In genomic region chr10:42367532-42368230, GRCh38 we compare ENCODE assay signal across 8 cellular contexts.
DNase-seq lines count a peak whose midpoint lies in the region; ATAC-seq and TF ChIP-seq lines count a peak whose summit lies in the region.

No MANE protein-coding gene starts in this region.

- H3K9me3 Mint-ChIP-seq in immature natural killer cell: peaks cover 0 to 23% (median 5%) of the 10 kb centered on the region in 6 donors

- peak overlapping the region; percentile 30 for H3K4me2 ChIP-seq in mammary epithelial cell (ENCODE audit: insufficient read depth, low read depth, low read length)

- H3K36me3 Mint-ChIP-seq in immature natural killer cell: peaks cover 12 to 23% (median 18%) of the 10 kb centered on the region in 3 donors

- no peaks in the 10 kb centered on the region for H3K27me3 ChIP-seq in mammary epithelial cell (ENCODE audit: insufficient read depth, low read length)

- in situ Hi-C loops in mammary epithelial cell (cut with MboI; ENCODE audit: low sequenced_read_pairs in 2 of 2): no loop called here

- no peak for TF ChIP-seq CTCF in HFF-Myc (IDR thresholded peaks at IDR 0.05; ENCODE audit: low read depth, low read length, missing control alignments)
- no peak for TF ChIP-seq CTCF in mammary epithelial cell (conservative IDR thresholded peaks at IDR 0.05 in 1 of 2, IDR thresholded peaks at IDR 0.05 in 1 of 2; ENCODE audit: extremely low read depth in 1 of 2, insufficient read depth in 1 of 2, low read depth in 1 of 2, low read length in 2 of 2)

- peak overlapping the region; percentile 54 for H3K4me3 ChIP-seq in HFF-Myc (replicated peaks; ENCODE audit: low read depth, low read length)
- H3K4me3 ChIP-seq in mammary epithelial cell (replicated peaks in 1 of 3; ENCODE audit: insufficient read depth in 1 of 3, low read depth in 2 of 3, low read length in 3 of 3): peak overlapping the region; percentile 70

- H3K36me3 ChIP-seq in ES-I3 (ENCODE audit: insufficient read depth, low read length) (no peaks in the 10 kb centered on the region; the same call in 1 of the 2 replicates), mammary epithelial cell (ENCODE audit: insufficient read depth, low read length) (no peaks in the 10 kb centered on the region)

- H3K4me1 ChIP-seq in ES-I3 (ENCODE audit: insufficient read depth, low read length): no peaks in the 10 kb centered on the region
- H3K4me1 ChIP-seq in mammary epithelial cell (ENCODE audit: insufficient read depth, low read length): no peaks in the 10 kb centered on the region

- peak overlapping the region; percentile 85 for H2AFZ ChIP-seq in mammary epithelial cell (ENCODE audit: low read depth, low read length)

- H3K4me1 Mint-ChIP-seq in immature natural killer cell: peaks cover 16 to 33% of the 10 kb centered on the region in 2 donors

- peak overlapping the region in 4 of 6 donors; percentile 35 to 78 (median 50) for H3K27ac Mint-ChIP-seq in immature natural killer cell

- H4K20me1 ChIP-seq in mammary epithelial cell (ENCODE audit: insufficient read depth, low read length): no peaks in the 10 kb centered on the region

- 28% methylated on average over 19 of the region's 33 CpGs for WGBS in mammary epithelial cell (ENCODE audit: low coverage, missing lambda C conversion rate)

- CTCF ChIA-PET in mammary epithelial cell (lab: Charles Lee; ENCODE audit: low non-redundant PET): no interaction called here

- no peak for ATAC-seq in HG03457 (IDR thresholded peaks at IDR 0.05; ENCODE audit: unreplicated experiment)

- peak overlapping the region; percentile 46 for H3K27ac ChIP-seq in mammary epithelial cell (ENCODE audit: insufficient read depth, low read depth, low read length)

- DNase-seq in HFF-Myc (ENCODE audit: extremely low read depth, low read depth) (peak; percentile 66), NCI-H226 (peak; percentile 51), mammary epithelial cell (peak; percentile 94), immature natural killer cell (peak; percentile 69 to 81 (median 77)), smooth muscle cell of the brain vasculature (ENCODE audit: low read depth, low spot score) (peak; percentile 63), NCI-H1694 treated with DMSO at 0.1 percent for 48 hours (lab: John Stamatoyannopoulos, UW) (no peak)

- H3K79me2 ChIP-seq in mammary epithelial cell (ENCODE audit: insufficient read depth, low read length): peaks cover 34% of the 10 kb centered on the region

- H3K9me3 ChIP-seq in ES-I3 (ENCODE audit: control insufficient read depth, insufficient read depth, low read length) (peaks cover 10% of the 10 kb centered on the region; the same call in 1 of the 2 replicates), mammary epithelial cell (replicated peaks; ENCODE audit: insufficient read depth, low read length) (peaks cover 5% of the 10 kb centered on the region)

- peak overlapping the region; percentile 65 to 90 (median 87) for H3K4me3 Mint-ChIP-seq in immature natural killer cell

- peaks cover 0 to 5% (median 4%) of the 10 kb centered on the region in 3 donors for H3K27me3 Mint-ChIP-seq in immature natural killer cell (ENCODE audit: low read depth in 3 of 3)

- dilution Hi-C loops in mammary epithelial cell (cut with HindIII; ENCODE audit: low sequenced_read_pairs): no loop called here

- no TSS peak for BruUV-seq in mammary epithelial cell (replicated peaks; lab: Mats Ljungman, UMichigan)

- peak overlapping the region; percentile 75 for H3K9ac ChIP-seq in ES-I3 (ENCODE audit: low read depth, low read length)
- peak overlapping the region; percentile 44 for H3K9ac ChIP-seq in mammary epithelial cell (ENCODE audit: insufficient read depth, low read length)

- intact Hi-C loops in mammary epithelial cell (cut with micrococcal nuclease): no loop called here
